Comparison of ENCODE assay signal across 1 cellular context in the genomic region with DNA sequence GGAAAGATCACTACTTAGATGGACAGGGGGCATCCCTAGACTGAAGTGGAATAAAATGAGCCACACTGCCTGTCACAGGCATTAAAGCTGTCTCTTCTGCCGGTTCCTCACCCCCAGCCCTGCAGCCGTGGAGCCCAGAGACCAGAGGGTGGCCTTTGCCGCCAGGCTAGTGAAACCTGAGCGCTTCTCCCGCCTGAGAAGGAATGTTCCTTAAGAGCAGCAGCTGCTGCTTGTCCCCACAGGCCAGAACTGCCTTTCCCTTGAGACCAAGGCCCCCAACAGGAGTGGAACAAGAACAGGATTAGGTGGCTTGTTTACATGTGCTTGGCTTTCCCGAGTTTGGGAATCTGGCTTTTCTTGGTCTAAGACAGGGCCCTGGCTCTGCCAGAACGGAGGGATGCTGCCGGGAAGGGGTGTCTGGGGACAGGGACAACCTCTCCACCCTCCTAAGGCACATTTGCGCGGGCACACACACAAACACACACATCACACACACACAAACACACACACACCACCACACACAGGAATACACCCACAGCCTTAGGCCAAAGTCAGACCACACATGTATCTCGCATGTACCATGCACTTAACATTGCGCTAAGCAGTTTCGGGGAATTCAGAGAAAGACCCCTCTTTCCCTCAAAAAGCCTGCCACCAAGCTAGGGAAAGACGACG.
TF ChIP-seq lines count a peak whose summit lies in the region.

No MANE protein-coding gene starts in this region.

TF ChIP-seq in HepG2, 621 proteins besides CTCF, POLR2A, EP300 and RAD21:
- TF ChIP-seq, protein P1, sequence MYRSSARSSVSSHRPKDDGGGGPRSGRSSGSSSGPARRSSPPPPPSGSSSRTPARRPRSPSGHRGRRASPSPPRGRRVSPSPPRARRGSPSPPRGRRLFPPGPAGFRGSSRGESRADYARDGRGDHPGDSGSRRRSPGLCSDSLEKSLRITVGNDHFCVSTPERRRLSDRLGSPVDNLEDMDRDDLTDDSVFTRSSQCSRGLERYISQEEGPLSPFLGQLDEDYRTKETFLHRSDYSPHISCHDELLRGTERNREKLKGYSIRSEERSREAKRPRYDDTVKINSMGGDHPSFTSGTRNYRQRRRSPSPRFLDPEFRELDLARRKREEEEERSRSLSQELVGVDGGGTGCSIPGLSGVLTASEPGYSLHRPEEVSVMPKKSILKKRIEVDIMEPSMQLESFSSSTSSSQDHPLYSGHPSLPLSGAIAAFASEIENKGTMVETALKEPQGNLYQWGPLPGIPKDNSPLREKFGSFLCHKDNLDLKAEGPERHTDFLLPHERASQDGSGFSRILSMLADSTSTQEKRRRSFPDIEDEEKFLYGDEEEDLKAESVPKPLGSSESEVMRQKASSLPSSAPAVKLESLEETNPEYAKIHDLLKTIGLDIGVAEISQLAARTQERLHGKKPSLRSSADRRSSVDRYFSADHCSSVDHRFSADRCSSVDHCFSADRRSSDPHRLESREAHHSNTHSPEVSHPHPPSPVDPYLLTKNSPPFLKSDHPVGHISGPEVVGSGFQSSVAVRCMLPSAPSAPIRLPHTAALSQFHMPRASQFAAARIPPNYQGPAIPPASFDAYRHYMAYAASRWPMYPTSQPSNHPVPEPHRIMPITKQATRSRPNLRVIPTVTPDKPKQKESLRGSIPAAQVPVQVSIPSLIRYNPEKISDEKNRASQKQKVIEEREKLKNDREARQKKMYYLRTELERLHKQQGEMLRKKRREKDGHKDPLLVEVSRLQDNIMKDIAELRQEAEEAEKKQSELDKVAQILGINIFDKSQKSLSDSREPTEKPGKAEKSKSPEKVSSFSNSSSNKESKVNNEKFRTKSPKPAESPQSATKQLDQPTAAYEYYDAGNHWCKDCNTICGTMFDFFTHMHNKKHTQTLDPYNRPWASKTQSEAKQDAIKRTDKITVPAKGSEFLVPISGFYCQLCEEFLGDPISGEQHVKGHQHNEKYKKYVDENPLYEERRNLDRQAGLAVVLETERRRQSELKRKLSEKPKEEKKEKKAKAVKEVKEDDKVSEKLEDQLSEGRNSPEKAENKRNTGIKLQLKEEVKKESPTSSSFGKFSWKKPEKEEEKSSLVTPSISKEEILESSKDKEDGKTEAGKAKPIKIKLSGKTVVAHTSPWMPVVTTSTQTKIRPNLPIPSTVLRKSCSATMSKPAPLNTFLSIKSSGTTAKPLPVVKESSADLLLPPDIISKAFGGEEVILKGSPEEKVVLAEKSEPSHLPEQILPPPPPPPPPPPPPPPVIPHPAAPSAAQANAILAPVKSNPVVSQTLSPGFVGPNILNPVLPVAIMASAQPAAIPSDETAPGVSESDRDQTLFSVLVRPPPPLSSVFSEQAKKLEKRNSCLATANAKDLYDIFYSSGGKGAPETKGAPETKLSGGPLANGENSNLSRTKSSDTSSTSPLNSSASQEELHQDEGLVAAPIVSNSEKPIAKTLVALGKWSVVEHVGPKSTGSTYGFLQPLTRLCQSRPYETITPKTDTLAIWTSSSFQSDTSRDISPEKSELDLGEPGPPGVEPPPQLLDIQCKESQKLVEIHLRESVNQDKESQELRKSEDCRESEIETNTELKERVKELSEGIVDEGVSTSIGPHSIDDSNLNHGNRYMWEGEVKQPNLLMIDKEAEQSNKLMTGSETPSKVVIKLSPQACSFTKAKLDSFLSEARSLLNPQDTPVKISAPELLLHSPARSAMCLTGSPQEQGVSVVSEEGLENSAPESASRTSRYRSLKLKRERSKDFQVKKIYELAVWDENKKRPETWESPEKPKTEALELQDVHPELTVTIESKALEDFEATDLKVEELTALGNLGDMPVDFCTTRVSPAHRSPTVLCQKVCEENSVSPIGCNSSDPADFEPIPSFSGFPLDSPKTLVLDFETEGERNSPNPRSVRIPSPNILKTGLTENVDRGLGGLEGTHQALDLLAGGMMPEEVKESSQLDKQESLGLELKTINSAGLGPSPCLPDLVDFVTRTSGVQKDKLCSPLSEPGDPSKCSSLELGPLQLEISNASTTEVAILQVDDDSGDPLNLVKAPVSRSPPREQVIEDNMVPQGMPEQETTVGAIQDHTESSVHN (CRISPR knock-in tag; IDR thresholded peaks at IDR 0.05): 0 out of 2 replicates have a peak, but pooled peaks have one; percentile 52
- TF ChIP-seq ZNF230 (CRISPR knock-in tag; IDR thresholded peaks at IDR 0.05) (no peak), CEBPZ (IDR thresholded peaks at IDR 0.05; ENCODE audit: low read length) (no peak), SALL2 (CRISPR knock-in tag; IDR thresholded peaks at IDR 0.05) (no peak), ZNF407 (CRISPR knock-in tag; IDR thresholded peaks at IDR 0.05; ENCODE audit: not compliant biosample characterization) (peak; percentile 30), REPIN1 (CRISPR knock-in tag; IDR thresholded peaks at IDR 0.05; ENCODE audit: borderline replicate concordance, low read depth) (no peak), ARID2 (CRISPR knock-in tag; IDR thresholded peaks at IDR 0.05; ENCODE audit: borderline replicate concordance) (no peak), ZSCAN22 (CRISPR knock-in tag; IDR thresholded peaks at IDR 0.05) (no peak), FLYWCH1 (CRISPR knock-in tag; IDR thresholded peaks at IDR 0.05) (no peak), ZZZ3 (CRISPR knock-in tag; IDR thresholded peaks at IDR 0.05; ENCODE audit: borderline replicate concordance) (no peak)
- TF ChIP-seq, protein P2, sequence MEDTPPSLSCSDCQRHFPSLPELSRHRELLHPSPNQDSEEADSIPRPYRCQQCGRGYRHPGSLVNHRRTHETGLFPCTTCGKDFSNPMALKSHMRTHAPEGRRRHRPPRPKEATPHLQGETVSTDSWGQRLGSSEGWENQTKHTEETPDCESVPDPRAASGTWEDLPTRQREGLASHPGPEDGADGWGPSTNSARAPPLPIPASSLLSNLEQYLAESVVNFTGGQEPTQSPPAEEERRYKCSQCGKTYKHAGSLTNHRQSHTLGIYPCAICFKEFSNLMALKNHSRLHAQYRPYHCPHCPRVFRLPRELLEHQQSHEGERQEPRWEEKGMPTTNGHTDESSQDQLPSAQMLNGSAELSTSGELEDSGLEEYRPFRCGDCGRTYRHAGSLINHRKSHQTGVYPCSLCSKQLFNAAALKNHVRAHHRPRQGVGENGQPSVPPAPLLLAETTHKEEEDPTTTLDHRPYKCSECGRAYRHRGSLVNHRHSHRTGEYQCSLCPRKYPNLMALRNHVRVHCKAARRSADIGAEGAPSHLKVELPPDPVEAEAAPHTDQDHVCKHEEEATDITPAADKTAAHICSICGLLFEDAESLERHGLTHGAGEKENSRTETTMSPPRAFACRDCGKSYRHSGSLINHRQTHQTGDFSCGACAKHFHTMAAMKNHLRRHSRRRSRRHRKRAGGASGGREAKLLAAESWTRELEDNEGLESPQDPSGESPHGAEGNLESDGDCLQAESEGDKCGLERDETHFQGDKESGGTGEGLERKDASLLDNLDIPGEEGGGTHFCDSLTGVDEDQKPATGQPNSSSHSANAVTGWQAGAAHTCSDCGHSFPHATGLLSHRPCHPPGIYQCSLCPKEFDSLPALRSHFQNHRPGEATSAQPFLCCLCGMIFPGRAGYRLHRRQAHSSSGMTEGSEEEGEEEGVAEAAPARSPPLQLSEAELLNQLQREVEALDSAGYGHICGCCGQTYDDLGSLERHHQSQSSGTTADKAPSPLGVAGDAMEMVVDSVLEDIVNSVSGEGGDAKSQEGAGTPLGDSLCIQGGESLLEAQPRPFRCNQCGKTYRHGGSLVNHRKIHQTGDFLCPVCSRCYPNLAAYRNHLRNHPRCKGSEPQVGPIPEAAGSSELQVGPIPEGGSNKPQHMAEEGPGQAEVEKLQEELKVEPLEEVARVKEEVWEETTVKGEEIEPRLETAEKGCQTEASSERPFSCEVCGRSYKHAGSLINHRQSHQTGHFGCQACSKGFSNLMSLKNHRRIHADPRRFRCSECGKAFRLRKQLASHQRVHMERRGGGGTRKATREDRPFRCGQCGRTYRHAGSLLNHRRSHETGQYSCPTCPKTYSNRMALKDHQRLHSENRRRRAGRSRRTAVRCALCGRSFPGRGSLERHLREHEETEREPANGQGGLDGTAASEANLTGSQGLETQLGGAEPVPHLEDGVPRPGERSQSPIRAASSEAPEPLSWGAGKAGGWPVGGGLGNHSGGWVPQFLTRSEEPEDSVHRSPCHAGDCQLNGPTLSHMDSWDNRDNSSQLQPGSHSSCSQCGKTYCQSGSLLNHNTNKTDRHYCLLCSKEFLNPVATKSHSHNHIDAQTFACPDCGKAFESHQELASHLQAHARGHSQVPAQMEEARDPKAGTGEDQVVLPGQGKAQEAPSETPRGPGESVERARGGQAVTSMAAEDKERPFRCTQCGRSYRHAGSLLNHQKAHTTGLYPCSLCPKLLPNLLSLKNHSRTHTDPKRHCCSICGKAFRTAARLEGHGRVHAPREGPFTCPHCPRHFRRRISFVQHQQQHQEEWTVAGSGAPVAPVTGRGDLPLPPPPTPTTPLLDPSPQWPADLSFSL (CRISPR knock-in tag; IDR thresholded peaks at IDR 0.05): 0 out of 2 replicates have a peak, but pooled peaks have one; percentile 34
- TF ChIP-seq, protein P3, sequence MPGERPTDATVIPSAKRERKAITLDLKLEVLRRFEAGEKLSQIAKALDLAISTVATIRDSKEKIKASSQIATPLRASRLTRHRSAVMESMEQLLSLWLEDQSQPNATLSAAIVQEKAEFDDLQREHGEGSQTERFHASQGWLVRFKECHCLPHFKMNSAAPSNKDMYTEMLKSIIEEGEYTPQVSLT (CRISPR knock-in tag; IDR thresholded peaks at IDR 0.05; ENCODE audit: borderline replicate concordance, low read depth): no peak
- TF ChIP-seq, protein P4, sequence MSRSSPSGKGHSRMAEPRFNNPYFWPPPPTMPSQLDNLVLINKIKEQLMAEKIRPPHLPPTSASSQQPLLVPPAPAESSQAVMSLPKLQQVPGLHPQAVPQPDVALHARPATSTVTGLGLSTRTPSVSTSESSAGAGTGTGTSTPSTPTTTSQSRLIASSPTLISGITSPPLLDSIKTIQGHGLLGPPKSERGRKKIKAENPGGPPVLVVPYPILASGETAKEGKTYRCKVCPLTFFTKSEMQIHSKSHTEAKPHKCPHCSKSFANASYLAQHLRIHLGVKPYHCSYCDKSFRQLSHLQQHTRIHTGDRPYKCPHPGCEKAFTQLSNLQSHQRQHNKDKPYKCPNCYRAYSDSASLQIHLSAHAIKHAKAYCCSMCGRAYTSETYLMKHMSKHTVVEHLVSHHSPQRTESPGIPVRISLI (CRISPR knock-in tag; IDR thresholded peaks at IDR 0.05; ENCODE audit: borderline replicate concordance): no peak
